ENCODE assay signal across 8 cellular contexts in the genomic region with DNA sequence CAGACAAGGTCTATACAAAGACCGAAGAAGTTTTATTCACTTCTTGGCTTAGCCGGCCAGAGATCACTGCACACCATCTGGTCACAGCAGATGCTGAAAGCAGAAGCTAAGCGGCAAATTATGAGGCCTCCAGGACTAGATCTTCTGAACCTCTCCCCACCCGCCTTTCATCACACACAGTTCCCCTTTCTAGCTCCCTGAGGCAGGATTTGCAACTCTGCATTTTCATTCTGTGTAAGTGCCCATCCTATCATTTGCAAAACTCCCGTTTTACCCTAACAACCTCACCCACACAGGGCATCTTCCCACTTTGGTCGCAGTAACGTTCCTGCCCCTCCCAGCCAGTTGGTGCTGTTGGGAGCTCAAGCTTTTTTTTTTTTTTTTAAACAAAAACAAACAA. TPM values are rescaled to one million over a fixed set of nuclear protein-coding genes. Genes with fewer than 3 reads are reported as not detected.
DNase-seq lines count a peak whose midpoint lies in the region; ATAC-seq and TF ChIP-seq lines count a peak whose summit lies in the region.

No MANE protein-coding gene starts in this region.

- H3K9me3 ChIP-seq in BE2C: no peaks in the 10 kb centered on the region

- no peaks in the 10 kb centered on the region for H3K4me1 ChIP-seq in BE2C

- H3K27me3 ChIP-seq in BE2C: no peaks in the 10 kb centered on the region

- ATAC-seq in HG03175 (IDR thresholded peaks at IDR 0.05; ENCODE audit: unreplicated experiment): peak; percentile 27
- no peak for ATAC-seq in left colon

- intact Hi-C loops in left colon (cut with DNase I, micrococcal nuclease): no loop called here

- TF ChIP-seq CTCF in BE2C (IDR thresholded peaks at IDR 0.05; ENCODE audit: low read depth, low read length): no peak

- no peaks in the 10 kb centered on the region for H3K36me3 ChIP-seq in BE2C

- no peak for DNase-seq in T-helper 2 cell treated with Interferon-gamma antibody and Interleukin-4, amounts not matched to agents 5 μg/mL and 100 μg/mL, for 36 hours (ENCODE audit: low spot score)
- DNase-seq in T-helper 2 cell: no peak
- peak; percentile 97 for DNase-seq in RPMI8226
- DNase-seq in left colon: peak; percentile 27 to 55
- DNase-seq in NCI-H510A (lab: John Stamatoyannopoulos, UW): no peak
- DNase-seq in BE2C: no peak
- no peak for DNase-seq in T-helper 9 cell

- H3K4me1 Mint-ChIP-seq in T-helper 2 cell treated with Interferon-gamma antibody and Interleukin-4, amounts not matched to agents 5 μg/mL and 100 μg/mL, for 36 hours (ENCODE audit: low read depth): peaks cover 28% of the 10 kb centered on the region

- peak overlapping the region; percentile 43 for H3K4me3 Mint-ChIP-seq in T-helper 2 cell treated with Interferon-gamma antibody and Interleukin-4, amounts not matched to agents 5 μg/mL and 100 μg/mL, for 36 hours

- peaks cover 7% of the 10 kb centered on the region for H3K36me3 Mint-ChIP-seq in T-helper 2 cell treated with Interferon-gamma antibody and Interleukin-4, amounts not matched to agents 5 μg/mL and 100 μg/mL, for 36 hours (ENCODE audit: low read depth)

- H3K9me3 Mint-ChIP-seq in T-helper 2 cell treated with Interferon-gamma antibody and Interleukin-4, amounts not matched to agents 5 μg/mL and 100 μg/mL, for 36 hours: no peaks in the 10 kb centered on the region

- H3K27ac Mint-ChIP-seq in T-helper 2 cell treated with Interferon-gamma antibody and Interleukin-4, amounts not matched to agents 5 μg/mL and 100 μg/mL, for 36 hours: peak overlapping the region; percentile 39

- H3K4me3 ChIP-seq in BE2C (ENCODE audit: low read depth, low read length): no peak overlapping the region

- no peaks in the 10 kb centered on the region for H3K27me3 Mint-ChIP-seq in T-helper 2 cell treated with Interferon-gamma antibody and Interleukin-4, amounts not matched to agents 5 μg/mL and 100 μg/mL, for 36 hours (ENCODE audit: low read depth)

RNA-seq across cellular contexts. Expression of a gene that starts 3.1 kb away (rescaled TPM):
- total RNA-seq in left colon: 100 to 1,000 TPM; 137 to 138 TPM
- polyA plus RNA-seq in BE2C (2012; ENCODE audit: insufficient read depth, insufficient read length, low read depth): 5.9 TPM

RNA-seq across cellular contexts. Expression of a gene that starts 16.7 kb away (rescaled TPM):
- 10 to 100 TPM; 23.4 to 53.4 TPM for total RNA-seq in left colon
- 155 TPM for polyA plus RNA-seq in BE2C (2012; ENCODE audit: insufficient read depth, insufficient read length, low read depth)

RNA-seq across cellular contexts. Expression of a gene that starts 34.0 kb away (rescaled TPM):
- total RNA-seq in left colon: 10 to 100 TPM; 40.4 to 45.8 TPM
- polyA plus RNA-seq in BE2C (2012; ENCODE audit: insufficient read depth, insufficient read length, low read depth): 50.6 TPM

Comparison
In these comparisons a context has a peak if more than half of its experiments do, and no peak if none do; other contexts are left out.
1. DNase-seq: peak in RPMI8226 (single experiment) and left colon (2 of 2); none in T-helper 2 cell treated with Interferon-gamma antibody and Interleukin-4, amounts not matched to agents 5 μg/mL and 100 μg/mL, for 36 hours (single experiment), T-helper 2 cell (0 of 5), NCI-H510A (single experiment), BE2C (single experiment) and T-helper 9 cell (single experiment).